19 cellular contexts compared by ENCODE assay signal in genomic region chr14:54498095-54498531, GRCh38.
"Had no signal": no experiment of that assay in that cellular context is flagged by ENCODE, and none has a peak within 500 bp of the region (broad histone marks: within the 10 kb centered on the region; RNA-seq: fewer than 3 reads in every experiment).

No MANE protein-coding gene starts in this region.

- H3K4me1 ChIP-seq: body of pancreas, foreskin keratinocyte, prostate gland, tibial artery had no signal

- H3K4me3 ChIP-seq: body of pancreas, prostate gland, tibial artery had no signal

- H3K9me3 ChIP-seq: body of pancreas, prostate gland, tibial artery had no signal

- H3K36me3 Mint-ChIP-seq: activated naive CD8-positive, alpha-beta T cell; naive B cell had no signal

- H3K9me3 Mint-ChIP-seq: activated CD4-positive, alpha-beta T cell treated with anti-CD3 and anti-CD28 coated beads, Interleukin-2, amount 10 ng/mL, durations not matched to agents 7 days and 5 days; activated T-cell treated with anti-CD3 and anti-CD28 coated beads, Interleukin-2, amount 50 U/mL, for 72 hours; naive B cell had no signal

- H3K4me1 Mint-ChIP-seq: naive B cell had no signal

- H3K27ac ChIP-seq: body of pancreas, foreskin keratinocyte, prostate gland, tibial artery had no signal

- ATAC-seq: activated T-cell treated with anti-CD3 and anti-CD28 coated beads, Interleukin-2, amount 50 U/mL, for 72 hours; body of pancreas; foreskin keratinocyte had no signal

- H3K27me3 ChIP-seq: body of pancreas had no signal

- DNase-seq: activated CD4-positive, alpha-beta T cell treated with anti-CD3 and anti-CD28 coated beads, Interleukin-2, amount 10 ng/mL, durations not matched to agents 7 days and 5 days; activated CD8-positive, alpha-beta memory T cell treated with anti-CD3 and anti-CD28 coated beads, Interleukin-2, amount 50 U/mL, for 48 hours; activated gamma-delta T cell; activated T-cell treated with anti-CD3 and anti-CD28 coated beads, Interleukin-2, amount 50 U/mL, for 72 hours; amygdala; body of pancreas; central memory CD4-positive, alpha-beta T cell; cortex of kidney; effector CD8-positive, alpha-beta T cell; foreskin keratinocyte; glutamatergic neuron; left cardiac atrium; naive B cell; occipital lobe; stimulated activated CD4-positive, alpha-beta T cell treated with anti-CD3 and anti-CD28 coated beads, Interleukin-2, amount 100 ng/mL, for 48 hours; stimulated activated naive CD4-positive, alpha-beta T cell; tibial artery had no signal

- H3K27ac Mint-ChIP-seq: activated CD4-positive, alpha-beta T cell treated with anti-CD3 and anti-CD28 coated beads, Interleukin-2, amount 10 ng/mL, durations not matched to agents 7 days and 5 days; activated naive CD8-positive, alpha-beta T cell; activated T-cell treated with anti-CD3 and anti-CD28 coated beads, Interleukin-2, amount 50 U/mL, for 72 hours; naive B cell had no signal

- H3K4me3 Mint-ChIP-seq: activated CD4-positive, alpha-beta T cell treated with anti-CD3 and anti-CD28 coated beads, Interleukin-2, amount 10 ng/mL, durations not matched to agents 7 days and 5 days; activated naive CD8-positive, alpha-beta T cell; activated T-cell treated with anti-CD3 and anti-CD28 coated beads, Interleukin-2, amount 50 U/mL, for 72 hours; naive B cell had no signal

- H3K36me3 ChIP-seq: prostate gland, tibial artery had no signal
